8 cellular contexts compared by ENCODE assay signal in genomic region chr11:114168086-114168448, GRCh38.
DNase-seq lines count a peak whose midpoint lies in the region; ATAC-seq and TF ChIP-seq lines count a peak whose summit lies in the region.

No MANE protein-coding gene starts in this region.

- peak overlapping the region; percentile 100 for H3K27ac ChIP-seq in left ventricle myocardium inferior (replicated peaks)
- H3K27ac ChIP-seq in caudate nucleus (ENCODE audit: low read depth, low read length) = peak overlapping the region; percentile 98
- peak overlapping the region; percentile 65 to 89 for H3K27ac ChIP-seq in ovary
- peak overlapping the region; percentile 98 to 100 for H3K27ac ChIP-seq in uterus

- no peak for TF ChIP-seq CTCF in left ventricle myocardium inferior (IDR thresholded peaks at IDR 0.05; ENCODE audit: borderline replicate concordance)
- no peak for TF ChIP-seq CTCF in ovary (IDR thresholded peaks at IDR 0.05)
- TF ChIP-seq CTCF in uterus (IDR thresholded peaks at IDR 0.05) = no peak

- WGBS in ovary, 3 donors = 82 to 95% (median 92%) methylated on average over 4 of the region's 4 CpGs

- peaks cover 100% of the 10 kb centered on the region for H3K4me1 ChIP-seq in left ventricle myocardium inferior
- H3K4me1 ChIP-seq in ovary (ENCODE audit: insufficient read depth) = peaks cover 73% of the 10 kb centered on the region
- peaks cover 78 to 80% of the 10 kb centered on the region in 2 donors for H3K4me1 ChIP-seq in uterus

- no peaks in the 10 kb centered on the region for H3K9me3 ChIP-seq in left ventricle myocardium inferior (replicated peaks)
- H3K9me3 ChIP-seq in ovary = no peaks in the 10 kb centered on the region
- H3K9me3 ChIP-seq in uterus = no peaks in the 10 kb centered on the region

- no peak for TF ChIP-seq POLR2A in ovary (IDR thresholded peaks at IDR 0.05)
- no peak for TF ChIP-seq POLR2A in uterus (IDR thresholded peaks at IDR 0.05)

- no peak for DNase-seq in left ventricle myocardium inferior
- no peak for DNase-seq in left cardiac atrium
- no peak for DNase-seq in caudate nucleus (lab: John Stamatoyannopoulos, UW)
- no peak for DNase-seq in ovary
- no peak for DNase-seq in uterus

- intact Hi-C loops in left ventricle myocardium inferior (cut with micrococcal nuclease) = no loop called here
- intact Hi-C loops in left cardiac atrium (cut with DNase I) = no loop called here
- intact Hi-C loops in ovary (cut with DNase I) = no loop called here
- intact Hi-C loops in uterus (cut with DNase I; ENCODE audit: low total_unique reads) = loop anchor here (10.0 kb wide), 1 partner anchor 87 kb away; no protein-coding TSS in a partner anchor

- ATAC-seq in left cardiac atrium = no peak
- ATAC-seq in HG03378 (IDR thresholded peaks at IDR 0.05; ENCODE audit: unreplicated experiment) = no peak
- ATAC-seq in GM18873 (IDR thresholded peaks at IDR 0.05; ENCODE audit: low FRiP score, unreplicated experiment) = no peak
- no peak for ATAC-seq in GM18861 (IDR thresholded peaks at IDR 0.05; ENCODE audit: unreplicated experiment)

- H3K27me3 ChIP-seq in left ventricle myocardium inferior (ENCODE audit: low read depth) (no peaks in the 10 kb centered on the region), ovary (no peaks in the 10 kb centered on the region), uterus (no peaks in the 10 kb centered on the region)

- peak overlapping the region; percentile 44 for H3K4me3 ChIP-seq in left ventricle myocardium inferior
- peak overlapping the region; percentile 2 for H3K4me3 ChIP-seq in ovary
- no peak overlapping the region for H3K4me3 ChIP-seq in uterus

- no peaks in the 10 kb centered on the region for H3K36me3 ChIP-seq in left ventricle myocardium inferior
- no peaks in the 10 kb centered on the region for H3K36me3 ChIP-seq in ovary
- no peaks in the 10 kb centered on the region for H3K36me3 ChIP-seq in uterus

- TF ChIP-seq EP300 in ovary (IDR thresholded peaks at IDR 0.05) = no peak

Comparison
In these comparisons a context has a peak if more than half of its experiments do, and no peak if none do; other contexts are left out.
1. H3K4me3 ChIP-seq: peak in left ventricle myocardium inferior (single experiment) and ovary (single experiment); none in uterus (0 of 2).
2. Peak in every context shown above with its lines, with median percentiles within 50 percentile points of each other: H3K27ac ChIP-seq.